ENCODE assay signal across 13 cellular contexts in genomic region chr2:215713393-215713792, GRCh38.
DNase-seq lines count a peak whose midpoint lies in the region; ATAC-seq and TF ChIP-seq lines count a peak whose summit lies in the region.
"Had no signal": no experiment of that assay in that cellular context is flagged by ENCODE, and none has a peak within 500 bp of the region (broad histone marks: within the 10 kb centered on the region; RNA-seq: fewer than 3 reads in every experiment).

No MANE protein-coding gene starts in this region.

- peak; percentile 68 for DNase-seq in EL
- peak; percentile 80 for DNase-seq in astrocyte of the cerebellum (ENCODE audit: low read depth)
- no peak for DNase-seq in right cardiac atrium
- no peak for DNase-seq in activated CD8-positive, alpha-beta T cell treated with anti-CD3 and anti-CD28 coated beads for 36 hours
- DNase-seq in activated naive CD4-positive, alpha-beta T cell (lab: John Stamatoyannopoulos, UW) = no peak
- DNase-seq in natural killer cell treated with Interleukin-12 subunit alpha and Interleukin-12 subunit beta and Interleukin-15 and Interleukin-18, amount 100 ng/mL, for 72 hours (ENCODE audit: low spot score) = no peak
- no peak for DNase-seq in NCI-H446 treated with DMSO at 0.1 percent for 48 hours (lab: John Stamatoyannopoulos, UW)
- DNase-seq: activated CD4-positive, alpha-beta T cell treated with anti-CD3 and anti-CD28 coated beads, Interleukin-2, amount 10 ng/mL, durations not matched to agents 24 days and 14 days; activated naive CD8-positive, alpha-beta T cell treated with anti-CD3 and anti-CD28 coated beads for 36 hours; DMS79 treated with DMSO at 0.1 percent for 48 hours; NCI-H1694 treated with DMSO at 0.1 percent for 48 hours had no signal

- in situ Hi-C loops in astrocyte of the cerebellum (cut with HindIII; ENCODE audit: low sequenced_read_pairs) = no loop called here

- peaks cover 5% of the 10 kb centered on the region for H3K4me1 ChIP-seq in right cardiac atrium (ENCODE audit: control insufficient read depth, insufficient read depth, low read length)
- peaks cover 52% of the 10 kb centered on the region for H3K4me1 ChIP-seq in skeletal muscle satellite cell (ENCODE audit: control insufficient read depth, insufficient read depth, low read length)

- no peak overlapping the region for H3K27ac Mint-ChIP-seq in activated CD8-positive, alpha-beta T cell treated with anti-CD3 and anti-CD28 coated beads for 36 hours
- H3K27ac Mint-ChIP-seq in natural killer cell treated with Interleukin-12 subunit alpha and Interleukin-12 subunit beta and Interleukin-15 and Interleukin-18, amount 100 ng/mL, for 72 hours = no peak overlapping the region
- H3K27ac Mint-ChIP-seq: activated CD4-positive, alpha-beta T cell treated with anti-CD3 and anti-CD28 coated beads, Interleukin-2, amount 10 ng/mL, durations not matched to agents 24 days and 14 days; activated naive CD8-positive, alpha-beta T cell treated with anti-CD3 and anti-CD28 coated beads for 36 hours had no signal

- no peak for TF ChIP-seq CTCF in astrocyte of the cerebellum (IDR thresholded peaks at IDR 0.05; ENCODE audit: low read depth, low read length, missing control alignments)
- no peak for TF ChIP-seq CTCF in activated CD8-positive, alpha-beta T cell treated with anti-CD3 and anti-CD28 coated beads for 36 hours (IDR thresholded peaks at IDR 0.05)

- CTCF ChIA-PET in activated CD8-positive, alpha-beta T cell treated with anti-CD3 and anti-CD28 coated beads for 36 hours (lab: Charles Lee) = no interaction called here

- peak overlapping the region; percentile 67 for H3K9ac ChIP-seq in skeletal muscle satellite cell (ENCODE audit: low read depth, low read length)

- H3K36me3 ChIP-seq in skeletal muscle satellite cell (ENCODE audit: insufficient read depth, low read length) = no peaks in the 10 kb centered on the region

- H3K36me3 Mint-ChIP-seq in activated CD8-positive, alpha-beta T cell treated with anti-CD3 and anti-CD28 coated beads for 36 hours (ENCODE audit: low read depth) = no peaks in the 10 kb centered on the region
- no peaks in the 10 kb centered on the region for H3K36me3 Mint-ChIP-seq in natural killer cell treated with Interleukin-12 subunit alpha and Interleukin-12 subunit beta and Interleukin-15 and Interleukin-18, amount 100 ng/mL, for 72 hours
- H3K36me3 Mint-ChIP-seq: activated naive CD8-positive, alpha-beta T cell treated with anti-CD3 and anti-CD28 coated beads for 36 hours had no signal

- H3K9me3 Mint-ChIP-seq in activated CD8-positive, alpha-beta T cell treated with anti-CD3 and anti-CD28 coated beads for 36 hours = no peaks in the 10 kb centered on the region
- H3K9me3 Mint-ChIP-seq in natural killer cell treated with Interleukin-12 subunit alpha and Interleukin-12 subunit beta and Interleukin-15 and Interleukin-18, amount 100 ng/mL, for 72 hours = no peaks in the 10 kb centered on the region
- H3K9me3 Mint-ChIP-seq: activated CD4-positive, alpha-beta T cell treated with anti-CD3 and anti-CD28 coated beads, Interleukin-2, amount 10 ng/mL, durations not matched to agents 24 days and 14 days; activated naive CD8-positive, alpha-beta T cell treated with anti-CD3 and anti-CD28 coated beads for 36 hours had no signal

- peak; percentile 15 to 30 for ATAC-seq in right cardiac atrium
- ATAC-seq in activated CD8-positive, alpha-beta T cell treated with anti-CD3 and anti-CD28 coated beads for 36 hours = no peak
- ATAC-seq in natural killer cell treated with Interleukin-12 subunit alpha and Interleukin-12 subunit beta and Interleukin-15 and Interleukin-18, amount 100 ng/mL, for 72 hours = no peak
- ATAC-seq: HCT116 had no signal

- POLR2A ChIA-PET in activated CD8-positive, alpha-beta T cell treated with anti-CD3 and anti-CD28 coated beads for 36 hours (lab: Charles Lee) = no interaction called here

- H3K27me3 ChIP-seq in right cardiac atrium (ENCODE audit: control insufficient read depth, insufficient read depth) = no peaks in the 10 kb centered on the region
- no peaks in the 10 kb centered on the region for H3K27me3 ChIP-seq in skeletal muscle satellite cell (ENCODE audit: control insufficient read depth, insufficient read depth, low read length)

- H3K4me3 Mint-ChIP-seq in activated CD8-positive, alpha-beta T cell treated with anti-CD3 and anti-CD28 coated beads for 36 hours = no peak overlapping the region
- no peak overlapping the region for H3K4me3 Mint-ChIP-seq in natural killer cell treated with Interleukin-12 subunit alpha and Interleukin-12 subunit beta and Interleukin-15 and Interleukin-18, amount 100 ng/mL, for 72 hours
- H3K4me3 Mint-ChIP-seq: activated CD4-positive, alpha-beta T cell treated with anti-CD3 and anti-CD28 coated beads, Interleukin-2, amount 10 ng/mL, durations not matched to agents 24 days and 14 days; activated naive CD8-positive, alpha-beta T cell treated with anti-CD3 and anti-CD28 coated beads for 36 hours had no signal

- H3K4me2 ChIP-seq in skeletal muscle satellite cell (ENCODE audit: low read length) = peak overlapping the region; percentile 57

- H3K27ac ChIP-seq in right cardiac atrium (ENCODE audit: low read length) = no peak overlapping the region

- H3K9me3 ChIP-seq in right cardiac atrium (ENCODE audit: control insufficient read depth, low read length) = no peaks in the 10 kb centered on the region
- H3K9me3 ChIP-seq in skeletal muscle satellite cell (replicated peaks; ENCODE audit: low read length) = no peaks in the 10 kb centered on the region

- H3K4me3 ChIP-seq in astrocyte of the cerebellum (ENCODE audit: low read depth, low read length) = no peak overlapping the region
- H3K4me3 ChIP-seq in right cardiac atrium (ENCODE audit: low read length) = no peak overlapping the region
- peak overlapping the region; percentile 32 for H3K4me3 ChIP-seq in skeletal muscle satellite cell (ENCODE audit: low read length)

- peaks cover 3% of the 10 kb centered on the region for H3K27me3 Mint-ChIP-seq in activated CD8-positive, alpha-beta T cell treated with anti-CD3 and anti-CD28 coated beads for 36 hours
- peaks cover 25 to 60% of the 10 kb centered on the region in 2 donors for H3K27me3 Mint-ChIP-seq in natural killer cell treated with Interleukin-12 subunit alpha and Interleukin-12 subunit beta and Interleukin-15 and Interleukin-18, amount 100 ng/mL, for 72 hours

- no peaks in the 10 kb centered on the region for H3K4me1 Mint-ChIP-seq in activated CD8-positive, alpha-beta T cell treated with anti-CD3 and anti-CD28 coated beads for 36 hours (ENCODE audit: low read depth)
- H3K4me1 Mint-ChIP-seq in natural killer cell treated with Interleukin-12 subunit alpha and Interleukin-12 subunit beta and Interleukin-15 and Interleukin-18, amount 100 ng/mL, for 72 hours (ENCODE audit: low read depth in 2 of 2) = no peaks in the 10 kb centered on the region
- H3K4me1 Mint-ChIP-seq: activated CD4-positive, alpha-beta T cell treated with anti-CD3 and anti-CD28 coated beads, Interleukin-2, amount 10 ng/mL, durations not matched to agents 24 days and 14 days had no signal

- intact Hi-C loops in right cardiac atrium (cut with DNase I) = no loop called here
- intact Hi-C loops in activated CD8-positive, alpha-beta T cell treated with anti-CD3 and anti-CD28 coated beads for 36 hours (cut with micrococcal nuclease) = no loop called here

Comparison
In these comparisons a context has a peak if more than half of its experiments do, and no peak if none do; other contexts are left out.
1. DNase-seq: peak in EL (single experiment) and astrocyte of the cerebellum (single experiment); none in right cardiac atrium (0 of 3), activated CD8-positive, alpha-beta T cell treated with anti-CD3 and anti-CD28 coated beads for 36 hours (single experiment), activated naive CD4-positive, alpha-beta T cell (0 of 4), natural killer cell treated with Interleukin-12 subunit alpha and Interleukin-12 subunit beta and Interleukin-15 and Interleukin-18, amount 100 ng/mL, for 72 hours (single experiment) and NCI-H446 treated with DMSO at 0.1 percent for 48 hours (single experiment).
2. ATAC-seq: peak in right cardiac atrium (2 of 2); none in activated CD8-positive, alpha-beta T cell treated with anti-CD3 and anti-CD28 coated beads for 36 hours (single experiment) and natural killer cell treated with Interleukin-12 subunit alpha and Interleukin-12 subunit beta and Interleukin-15 and Interleukin-18, amount 100 ng/mL, for 72 hours (0 of 2).